Comparison of ENCODE assay signal across 20 cellular contexts in the genomic region with DNA sequence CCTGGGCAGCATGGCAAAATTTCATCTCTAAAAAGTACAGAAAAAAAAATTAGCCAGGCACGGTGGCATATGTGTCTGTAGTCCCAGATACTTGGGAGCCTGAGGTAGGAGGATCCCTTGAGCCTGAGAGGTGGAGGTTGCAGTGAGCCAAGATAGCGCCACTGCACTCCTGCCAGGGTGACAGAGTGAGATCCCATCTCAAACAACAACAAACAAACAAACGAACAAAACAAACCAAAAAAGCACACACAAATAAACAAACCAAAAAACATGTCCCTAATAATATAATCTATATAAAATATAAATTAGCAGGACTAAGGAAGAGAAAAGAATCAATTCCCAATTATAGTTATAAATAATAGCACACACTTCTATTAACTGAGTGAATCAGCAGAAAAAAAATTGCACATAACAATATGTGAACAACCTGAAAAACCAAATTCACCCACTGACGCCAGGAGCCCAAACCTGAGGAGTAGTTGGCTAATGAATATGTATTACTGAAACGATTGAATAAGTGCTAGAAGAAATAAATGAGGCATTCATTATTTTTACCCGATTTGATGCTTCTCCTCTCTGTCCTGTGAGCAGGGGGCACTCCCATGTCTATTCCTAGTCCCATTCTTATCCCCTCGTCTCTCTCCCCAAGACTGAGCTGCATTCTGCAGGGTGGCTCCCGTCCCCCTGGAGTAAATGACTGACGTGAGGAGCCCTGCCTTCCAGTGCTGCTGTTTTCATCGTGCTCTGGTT.
DNase-seq lines count a peak whose midpoint lies in the region; ATAC-seq and TF ChIP-seq lines count a peak whose summit lies in the region.
"Had no signal": no experiment of that assay in that cellular context is flagged by ENCODE, and none has a peak within 500 bp of the region (broad histone marks: within the 10 kb centered on the region; RNA-seq: fewer than 3 reads in every experiment).

No MANE protein-coding gene starts in this region.

- H3K4me1 ChIP-seq in DOHH2 (ENCODE audit: control insufficient read depth, low read length), result peaks cover 46% of the 10 kb centered on the region
- peaks cover 20% of the 10 kb centered on the region for H3K4me1 ChIP-seq in Karpas-422 (ENCODE audit: low read length)
- H3K4me1 ChIP-seq: A549, BE2C had no signal

- no peaks in the 10 kb centered on the region for H3K27me3 Mint-ChIP-seq in memory B cell

- H3K9me3 ChIP-seq in DOHH2 (ENCODE audit: control insufficient read depth, insufficient read depth, low read length) (no peaks in the 10 kb centered on the region), Karpas-422 (ENCODE audit: low read length) (no peaks in the 10 kb centered on the region), SU-DHL-6 (ENCODE audit: insufficient read depth, low read length) (no peaks in the 10 kb centered on the region)
- H3K9me3 ChIP-seq: A549, BE2C had no signal

- no peak for TF ChIP-seq CTCF in DOHH2 (IDR thresholded peaks at IDR 0.05; ENCODE audit: low read depth, low read length, poor library complexity, severe bottlenecking)
- TF ChIP-seq CTCF in SU-DHL-6 (IDR thresholded peaks at IDR 0.05; ENCODE audit: insufficient read depth, low read length, poor library complexity, severe bottlenecking), result no peak

- no peak for ATAC-seq in memory B cell (ENCODE audit: low read depth)
- ATAC-seq: A549 had no signal

- peak overlapping the region; percentile 50 for H3K27ac Mint-ChIP-seq in memory B cell
- H3K27ac Mint-ChIP-seq: CD14-positive monocyte; CD4-positive, alpha-beta T cell; CD8-positive, alpha-beta memory T cell had no signal

- DNase-seq in Karpas-422, result no peak
- no peak for DNase-seq in memory B cell (ENCODE audit: low spot score in 2 of 2)
- DNase-seq in NCI-H2171 treated with DMSO at 0.1 percent for 48 hours (lab: John Stamatoyannopoulos, UW), result no peak
- DNase-seq in ecto neural progenitor cell (ENCODE audit: low spot score), result no peak
- no peak for DNase-seq in DMS 273 treated with DMSO at 0.1 percent for 48 hours (lab: John Stamatoyannopoulos, UW)
- DNase-seq: 8988T; ACHN; AML-193; BE2C; CD4-positive, alpha-beta T cell; CD8-positive, alpha-beta memory T cell; DMS53; DMS79 treated with DMSO at 0.1 percent for 48 hours; H7; HCEC 1CT had no signal

- peaks cover 37% of the 10 kb centered on the region for H3K36me3 Mint-ChIP-seq in memory B cell
- H3K36me3 Mint-ChIP-seq: CD14-positive monocyte; CD8-positive, alpha-beta memory T cell had no signal

- H3K27me3 ChIP-seq in DOHH2 (ENCODE audit: control insufficient read depth, low read length) (no peaks in the 10 kb centered on the region), Karpas-422 (ENCODE audit: low read length) (no peaks in the 10 kb centered on the region), SU-DHL-6 (ENCODE audit: low read length) (no peaks in the 10 kb centered on the region)
- H3K27me3 ChIP-seq: BLaER1 treated with 17β-estradiol and CSF1 and Interleukin-3, amounts not matched to agents 10 nM and 100 nM had no signal

- H3K9me2 ChIP-seq in DOHH2 (replicated peaks; ENCODE audit: control insufficient read depth, low read length), result no peaks in the 10 kb centered on the region
- no peaks in the 10 kb centered on the region for H3K9me2 ChIP-seq in Karpas-422 (replicated peaks; ENCODE audit: insufficient read depth, low read length)
- no peaks in the 10 kb centered on the region for H3K9me2 ChIP-seq in SU-DHL-6 (replicated peaks; ENCODE audit: insufficient read depth, low read length)

- H3K79me2 ChIP-seq in DOHH2 (ENCODE audit: control insufficient read depth, low read length), result no peaks in the 10 kb centered on the region
- H3K79me2 ChIP-seq in Karpas-422 (ENCODE audit: low read length), result no peaks in the 10 kb centered on the region
- no peaks in the 10 kb centered on the region for H3K79me2 ChIP-seq in SU-DHL-6 (ENCODE audit: insufficient read depth, low read length)

- H3K9me3 Mint-ChIP-seq in memory B cell, result peaks cover 14% of the 10 kb centered on the region
- H3K9me3 Mint-ChIP-seq: CD14-positive monocyte; CD4-positive, alpha-beta T cell; CD8-positive, alpha-beta memory T cell had no signal

- H3K27ac ChIP-seq in DOHH2 (ENCODE audit: low read depth, low read length), result peak overlapping the region; percentile 5; the same call in 1 of the 2 replicates
- H3K27ac ChIP-seq in Karpas-422 (ENCODE audit: low read length), result no peak overlapping the region
- H3K27ac ChIP-seq in SU-DHL-6 (ENCODE audit: low read depth, low read length), result no peak overlapping the region
- H3K27ac ChIP-seq: A549; BLaER1 treated with 17β-estradiol and CSF1 and Interleukin-3, amounts not matched to agents 10 nM and 100 nM had no signal

- H3K4me2 ChIP-seq in DOHH2 (ENCODE audit: low read length), result peak overlapping the region; percentile 68
- H3K4me2 ChIP-seq in Karpas-422 (ENCODE audit: low read depth, low read length, poor library complexity, severe bottlenecking), result peak overlapping the region; percentile 54
- peak overlapping the region; percentile 54 for H3K4me2 ChIP-seq in SU-DHL-6 (ENCODE audit: low read depth, low read length, poor library complexity, severe bottlenecking)
- H3K4me2 ChIP-seq: A549; BLaER1 treated with 17β-estradiol and CSF1 and Interleukin-3, amounts not matched to agents 10 nM and 100 nM had no signal

- H3K36me3 ChIP-seq in DOHH2 (ENCODE audit: control insufficient read depth, low read length) (no peaks in the 10 kb centered on the region), Karpas-422 (ENCODE audit: insufficient read depth, low read length) (no peaks in the 10 kb centered on the region), SU-DHL-6 (ENCODE audit: low read length) (no peaks in the 10 kb centered on the region)
- H3K36me3 ChIP-seq: BE2C; BLaER1 treated with 17β-estradiol and CSF1 and Interleukin-3, amounts not matched to agents 10 nM and 100 nM had no signal

- peaks cover 31% of the 10 kb centered on the region for H3K4me1 Mint-ChIP-seq in memory B cell
- H3K4me1 Mint-ChIP-seq: CD8-positive, alpha-beta memory T cell had no signal

- H3K9ac ChIP-seq in Karpas-422 (ENCODE audit: low read length) (no peak overlapping the region), SU-DHL-6 (ENCODE audit: low read length) (no peak overlapping the region)
- H3K9ac ChIP-seq: BLaER1 treated with 17β-estradiol and CSF1 and Interleukin-3, amounts not matched to agents 10 nM and 100 nM had no signal

- H3K4me3 Mint-ChIP-seq in memory B cell, result no peak overlapping the region
- H3K4me3 Mint-ChIP-seq: CD14-positive monocyte; CD4-positive, alpha-beta T cell; CD8-positive, alpha-beta memory T cell had no signal

- H2AFZ ChIP-seq in Karpas-422 (ENCODE audit: low read length) (no peak overlapping the region), SU-DHL-6 (ENCODE audit: low read depth, low read length, severe bottlenecking) (no peak overlapping the region)

- H3K4me3 ChIP-seq in DOHH2 (ENCODE audit: low read length), result peak overlapping the region; percentile 53
- H3K4me3 ChIP-seq in Karpas-422 (ENCODE audit: low read length), result no peak overlapping the region
- peak overlapping the region; percentile 32 for H3K4me3 ChIP-seq in SU-DHL-6 (ENCODE audit: insufficient read depth, low read length, poor library complexity, severe bottlenecking)
- H3K4me3 ChIP-seq: A549; BLaER1 treated with 17β-estradiol and CSF1 and Interleukin-3, amounts not matched to agents 10 nM and 100 nM had no signal

- no peaks in the 10 kb centered on the region for H3F3A ChIP-seq in DOHH2 (ENCODE audit: control insufficient read depth, insufficient read depth)
- no peaks in the 10 kb centered on the region for H3F3A ChIP-seq in SU-DHL-6 (ENCODE audit: insufficient read depth)

- H4K20me1 ChIP-seq in DOHH2 (ENCODE audit: control insufficient read depth, insufficient read depth, low read depth, low read length) (no peaks in the 10 kb centered on the region), Karpas-422 (ENCODE audit: insufficient read depth, low read depth, low read length) (no peaks in the 10 kb centered on the region), SU-DHL-6 (ENCODE audit: low read depth, low read length) (no peaks in the 10 kb centered on the region)
- H4K20me1 ChIP-seq: BLaER1 treated with 17β-estradiol and CSF1 and Interleukin-3, amounts not matched to agents 10 nM and 100 nM had no signal
